In the genomic region with DNA sequence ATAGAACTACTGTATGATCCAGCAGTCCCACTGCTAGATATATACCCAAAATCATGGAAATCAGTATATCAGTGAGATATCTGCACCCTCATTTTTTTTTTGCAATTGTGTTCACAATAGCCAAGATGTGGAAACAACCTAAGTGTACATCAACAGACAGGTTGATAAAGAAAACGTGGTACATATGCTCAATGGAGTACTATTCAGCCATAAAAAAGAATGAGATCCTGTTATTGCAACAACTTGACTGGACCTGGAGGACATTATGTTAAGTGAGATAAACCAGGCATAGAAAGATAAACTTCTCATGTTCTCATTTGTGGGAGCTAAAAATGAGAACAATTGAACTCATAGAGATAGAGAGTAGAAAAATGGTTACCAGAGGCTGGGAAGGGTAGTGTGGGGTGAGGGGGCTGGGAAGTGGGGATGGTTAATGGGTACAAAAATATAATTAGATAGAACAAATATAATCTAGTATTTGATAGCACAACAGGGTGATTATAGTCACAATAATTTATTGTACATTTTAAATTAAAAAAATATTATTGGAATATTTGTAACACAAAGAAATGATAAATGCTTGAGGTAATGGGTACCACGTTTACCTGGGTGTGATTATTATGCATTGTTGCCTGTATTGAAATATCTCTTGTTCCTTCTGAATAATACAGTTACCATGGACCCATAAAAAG, we compare ENCODE assay signal across 38 cellular contexts. TPM values are rescaled to one million over a fixed set of nuclear protein-coding genes. Genes with fewer than 3 reads are reported as not detected.
"Had no signal": no experiment of that assay in that cellular context is flagged by ENCODE, and none has a peak within 500 bp of the region (broad histone marks: within the 10 kb centered on the region; RNA-seq: fewer than 3 reads in every experiment).

No MANE protein-coding gene starts in this region.

- DNase-seq: activated B cell treated with CpG ODN at 0.5 μM for 24 hours; activated CD4-positive, alpha-beta memory T cell treated with anti-CD3 and anti-CD28 coated beads for 36 hours; activated CD4-positive, alpha-beta T cell treated with anti-CD3 and anti-CD28 coated beads for 4 hours; activated CD4-positive, alpha-beta T cell treated with anti-CD3 and anti-CD28 coated beads, Interleukin-2, amount 10 ng/mL, durations not matched to agents 24 days and 14 days; activated CD4-positive, alpha-beta T cell treated with anti-CD3 and anti-CD28 coated beads, Interleukin-2, amount 50 U/mL, for 1 hour; activated CD4-positive, alpha-beta T cell treated with anti-CD3 and anti-CD28 coated beads, Interleukin-2, amount 50 U/mL, for 4 hours; activated CD4-positive, CD25-positive, alpha-beta regulatory T cell treated with anti-CD3 and anti-CD28 coated beads, Interleukin-2, amount 50 U/mL, for 72 hours; activated CD8-positive, alpha-beta memory T cell treated with anti-CD3 and anti-CD28 coated beads, Interleukin-2, amount 50 U/mL, for 4 hours; activated CD8-positive, alpha-beta T cell treated with anti-CD3 and anti-CD28 coated beads for 36 hours; activated effector memory CD4-positive, alpha-beta T cell treated with anti-CD3 and anti-CD28 coated beads, Interleukin-2, amount 50 U/mL, for 16 hours; activated gamma-delta T cell treated with Interleukin-2 at 50 U/mL for 16 hours; activated naive CD4-positive, alpha-beta T cell; activated naive CD4-positive, alpha-beta T cell treated with anti-CD3 and anti-CD28 coated beads for 36 hours; activated naive CD4-positive, alpha-beta T cell treated with anti-CD3 and anti-CD28 coated beads, Interleukin-2, amount 50 U/mL, for 16 hours; activated naive CD8-positive, alpha-beta T cell treated with anti-CD3 and anti-CD28 coated beads for 36 hours; activated T-cell treated with anti-CD3 and anti-CD28 coated beads for 4 hours; activated T-cell treated with anti-CD3 and anti-CD28 coated beads, Interleukin-2, amount 50 U/mL, for 1 hour; activated T-cell treated with anti-CD3 and anti-CD28 coated beads, Interleukin-2, amount 50 U/mL, for 4 hours; activated T-cell treated with anti-CD3 and anti-CD28 coated beads, Interleukin-2, amount 50 U/mL, for 72 hours; adrenal gland; amniotic stem cell; aorta; body of pancreas; brain microvascular endothelial cell; central memory CD4-positive, alpha-beta T cell; T-helper 1 cell; T-helper 2 cell; T-helper 9 cell had no signal

- H3K4me1 ChIP-seq: adrenal gland, body of pancreas, breast epithelium had no signal

- FAIRE-seq: astrocyte, TTC549 had no signal

- H3K4me3 ChIP-seq: adrenal gland, body of pancreas, breast epithelium had no signal

- H3K27ac ChIP-seq: adrenal gland, body of pancreas, brain microvascular endothelial cell, breast epithelium, VCaP had no signal

- H3K9me3 ChIP-seq: adrenal gland, body of pancreas, breast epithelium had no signal

- H3K27me3 ChIP-seq: adrenal gland, body of pancreas, brain microvascular endothelial cell, breast epithelium had no signal

- ATAC-seq: activated CD8-positive, alpha-beta T cell treated with anti-CD3 and anti-CD28 coated beads for 36 hours; activated naive CD4-positive, alpha-beta T cell treated with anti-CD3 and anti-CD28 coated beads, Interleukin-2, amount 50 U/mL, for 72 hours; activated T-cell treated with anti-CD3 and anti-CD28 coated beads, Interleukin-2, amount 50 U/mL, for 4 hours; activated T-cell treated with anti-CD3 and anti-CD28 coated beads, Interleukin-2, amount 50 U/mL, for 72 hours; activated T-helper 17 cell treated with anti-CD3 and anti-CD28 coated beads, Interleukin-2, amount 50 U/mL, for 72 hours; body of pancreas had no signal

- H3K36me3 ChIP-seq: breast epithelium had no signal

RNA-seq across cellular contexts. Expression of a gene that starts 30.5 kb away (rescaled TPM):
- total RNA-seq: activated B cell treated with CpG ODN at 0.5 μM for 24 hours; activated CD4-positive, alpha-beta memory T cell treated with anti-CD3 and anti-CD28 coated beads for 36 hours; activated CD4-positive, alpha-beta T cell treated with anti-CD3 and anti-CD28 coated beads, Interleukin-2, amount 10 ng/mL, durations not matched to agents 24 days and 14 days; activated CD8-positive, alpha-beta memory T cell treated with anti-CD3 and anti-CD28 coated beads for 36 hours; activated CD8-positive, alpha-beta T cell treated with anti-CD3 and anti-CD28 coated beads for 36 hours; activated naive CD4-positive, alpha-beta T cell treated with anti-CD3 and anti-CD28 coated beads for 36 hours; activated naive CD4-positive, alpha-beta T cell treated with anti-CD3 and anti-CD28 coated beads, Interleukin-2, amount 50 U/mL, for 72 hours; activated naive CD8-positive, alpha-beta T cell treated with anti-CD3 and anti-CD28 coated beads for 36 hours; activated T-cell treated with anti-CD3 and anti-CD28 coated beads, Interleukin-2, amount 50 U/mL, for 4 hours; activated T-cell treated with anti-CD3 and anti-CD28 coated beads, Interleukin-2, amount 50 U/mL, for 72 hours; activated T-helper 1 cell treated with anti-CD3 and anti-CD28 coated beads, Interleukin-12 subunit alpha, Interleukin-12 subunit beta, Interleukin-2, Interleukin-4 antibody, amounts not matched to agents 30 ng/mL and 10 ng/mL and 1 ng/mL, durations not matched to agents 14 hours and 24 hours and 36 hours; activated T-helper 17 cell treated with anti-CD3 and anti-CD28 coated beads, Interleukin-2, amount 50 U/mL, for 72 hours; adrenal gland; aorta; astrocyte; body of pancreas; breast epithelium; cardiac septum; cerebellum had no signal
- polyA plus RNA-seq: adrenal gland, aorta had no signal

RNA-seq across cellular contexts. Expression of a gene that starts 36.8 kb away (rescaled TPM):
- total RNA-seq: activated B cell treated with CpG ODN at 0.5 μM for 24 hours; activated CD4-positive, alpha-beta memory T cell treated with anti-CD3 and anti-CD28 coated beads for 36 hours; activated CD4-positive, alpha-beta T cell treated with anti-CD3 and anti-CD28 coated beads, Interleukin-2, amount 10 ng/mL, durations not matched to agents 24 days and 14 days; activated CD8-positive, alpha-beta memory T cell treated with anti-CD3 and anti-CD28 coated beads for 36 hours; activated CD8-positive, alpha-beta T cell treated with anti-CD3 and anti-CD28 coated beads for 36 hours; activated naive CD4-positive, alpha-beta T cell treated with anti-CD3 and anti-CD28 coated beads for 36 hours; activated naive CD4-positive, alpha-beta T cell treated with anti-CD3 and anti-CD28 coated beads, Interleukin-2, amount 50 U/mL, for 72 hours; activated naive CD8-positive, alpha-beta T cell treated with anti-CD3 and anti-CD28 coated beads for 36 hours; activated T-cell treated with anti-CD3 and anti-CD28 coated beads, Interleukin-2, amount 50 U/mL, for 4 hours; activated T-cell treated with anti-CD3 and anti-CD28 coated beads, Interleukin-2, amount 50 U/mL, for 72 hours; activated T-helper 1 cell treated with anti-CD3 and anti-CD28 coated beads, Interleukin-12 subunit alpha, Interleukin-12 subunit beta, Interleukin-2, Interleukin-4 antibody, amounts not matched to agents 30 ng/mL and 10 ng/mL and 1 ng/mL, durations not matched to agents 14 hours and 24 hours and 36 hours; activated T-helper 17 cell treated with anti-CD3 and anti-CD28 coated beads, Interleukin-2, amount 50 U/mL, for 72 hours; adrenal gland; aorta; astrocyte; body of pancreas; breast epithelium; cardiac septum; cerebellum had no signal
- polyA plus RNA-seq: adrenal gland had no signal

RNA-seq across cellular contexts. Expression of a gene that starts 47.9 kb away (rescaled TPM):
- total RNA-seq: activated B cell treated with CpG ODN at 0.5 μM for 24 hours; activated CD4-positive, alpha-beta memory T cell treated with anti-CD3 and anti-CD28 coated beads for 36 hours; activated CD4-positive, alpha-beta T cell treated with anti-CD3 and anti-CD28 coated beads, Interleukin-2, amount 10 ng/mL, durations not matched to agents 24 days and 14 days; activated CD8-positive, alpha-beta memory T cell treated with anti-CD3 and anti-CD28 coated beads for 36 hours; activated CD8-positive, alpha-beta T cell treated with anti-CD3 and anti-CD28 coated beads for 36 hours; activated naive CD4-positive, alpha-beta T cell treated with anti-CD3 and anti-CD28 coated beads for 36 hours; activated naive CD4-positive, alpha-beta T cell treated with anti-CD3 and anti-CD28 coated beads, Interleukin-2, amount 50 U/mL, for 72 hours; activated naive CD8-positive, alpha-beta T cell treated with anti-CD3 and anti-CD28 coated beads for 36 hours; activated T-cell treated with anti-CD3 and anti-CD28 coated beads, Interleukin-2, amount 50 U/mL, for 4 hours; activated T-cell treated with anti-CD3 and anti-CD28 coated beads, Interleukin-2, amount 50 U/mL, for 72 hours; activated T-helper 1 cell treated with anti-CD3 and anti-CD28 coated beads, Interleukin-12 subunit alpha, Interleukin-12 subunit beta, Interleukin-2, Interleukin-4 antibody, amounts not matched to agents 30 ng/mL and 10 ng/mL and 1 ng/mL, durations not matched to agents 14 hours and 24 hours and 36 hours; activated T-helper 17 cell treated with anti-CD3 and anti-CD28 coated beads, Interleukin-2, amount 50 U/mL, for 72 hours; adrenal gland; aorta; astrocyte; body of pancreas; breast epithelium; cardiac septum had no signal
- polyA plus RNA-seq: aorta had no signal

RNA-seq across cellular contexts. Expression of a gene that starts 54.8 kb away (rescaled TPM):
- total RNA-seq: activated B cell treated with CpG ODN at 0.5 μM for 24 hours; activated CD4-positive, alpha-beta memory T cell treated with anti-CD3 and anti-CD28 coated beads for 36 hours; activated CD4-positive, alpha-beta T cell treated with anti-CD3 and anti-CD28 coated beads, Interleukin-2, amount 10 ng/mL, durations not matched to agents 24 days and 14 days; activated CD8-positive, alpha-beta memory T cell treated with anti-CD3 and anti-CD28 coated beads for 36 hours; activated CD8-positive, alpha-beta T cell treated with anti-CD3 and anti-CD28 coated beads for 36 hours; activated naive CD4-positive, alpha-beta T cell treated with anti-CD3 and anti-CD28 coated beads for 36 hours; activated naive CD4-positive, alpha-beta T cell treated with anti-CD3 and anti-CD28 coated beads, Interleukin-2, amount 50 U/mL, for 72 hours; activated naive CD8-positive, alpha-beta T cell treated with anti-CD3 and anti-CD28 coated beads for 36 hours; activated T-cell treated with anti-CD3 and anti-CD28 coated beads, Interleukin-2, amount 50 U/mL, for 72 hours; activated T-helper 1 cell treated with anti-CD3 and anti-CD28 coated beads, Interleukin-12 subunit alpha, Interleukin-12 subunit beta, Interleukin-2, Interleukin-4 antibody, amounts not matched to agents 30 ng/mL and 10 ng/mL and 1 ng/mL, durations not matched to agents 14 hours and 24 hours and 36 hours; activated T-helper 17 cell treated with anti-CD3 and anti-CD28 coated beads, Interleukin-2, amount 50 U/mL, for 72 hours; aorta; astrocyte; body of pancreas; cardiac septum had no signal
